25 cellular contexts compared by ENCODE assay signal in genomic region chr11:117066959-117067358, GRCh38.
"Had no signal": no experiment of that assay in that cellular context is flagged by ENCODE, and none has a peak within 500 bp of the region (broad histone marks: within the 10 kb centered on the region; RNA-seq: fewer than 3 reads in every experiment).

No MANE protein-coding gene starts in this region.

- H3K9me3 Mint-ChIP-seq: activated naive CD4-positive, alpha-beta T cell treated with anti-CD3 and anti-CD28 coated beads for 36 hours; activated T-cell treated with anti-CD3 and anti-CD28 coated beads, Interleukin-2, amount 50 U/mL, for 4 hours; neural progenitor cell; stimulated activated memory B cell treated with anti-CD40 and anti-IgM and Interleukin-4, amounts not matched to agents 10 μg/mL and 1 μg/mL and 100 μg/mL, for 72 hours; T-helper 2 cell treated with Interferon-gamma antibody and Interleukin-4, amounts not matched to agents 5 μg/mL and 100 μg/mL, for 36 hours; type B pancreatic cell had no signal

- DNase-seq: activated CD4-positive, alpha-beta T cell treated with anti-CD3 and anti-CD28 coated beads for 1 hour; activated naive CD4-positive, alpha-beta T cell treated with anti-CD3 and anti-CD28 coated beads for 36 hours; activated T-cell treated with anti-CD3 and anti-CD28 coated beads, Interleukin-2, amount 50 U/mL, for 4 hours; brain microvascular endothelial cell; central memory CD4-positive, alpha-beta T cell; heart left ventricle; islet precursor cell; lower lobe of right lung; naive thymus-derived CD4-positive, alpha-beta T cell; retina; sigmoid colon; stimulated activated CD4-positive, alpha-beta T cell treated with anti-CD3 and anti-CD28 coated beads, Interleukin-15, amount 100 ng/mL, for 24 hours; stomach; testis had no signal

- ATAC-seq: heart left ventricle; lower lobe of right lung; naive thymus-derived CD4-positive, alpha-beta T cell; stimulated activated memory B cell treated with anti-CD40 and anti-IgM and Interleukin-4, amounts not matched to agents 10 μg/mL and 1 μg/mL and 100 μg/mL, for 72 hours had no signal

- H3K36me3 ChIP-seq: ascending aorta, brain microvascular endothelial cell, heart left ventricle, lower lobe of right lung, neural progenitor cell, sigmoid colon, stomach, vagina had no signal

- H3K4me1 ChIP-seq: neural progenitor cell had no signal

- H3K4me3 Mint-ChIP-seq: activated naive CD4-positive, alpha-beta T cell treated with anti-CD3 and anti-CD28 coated beads for 36 hours; activated T-cell treated with anti-CD3 and anti-CD28 coated beads, Interleukin-2, amount 50 U/mL, for 4 hours; naive thymus-derived CD4-positive, alpha-beta T cell; neural progenitor cell; stimulated activated memory B cell treated with anti-CD40 and anti-IgM and Interleukin-4, amounts not matched to agents 10 μg/mL and 1 μg/mL and 100 μg/mL, for 72 hours; T-helper 2 cell treated with Interferon-gamma antibody and Interleukin-4, amounts not matched to agents 5 μg/mL and 100 μg/mL, for 36 hours; type B pancreatic cell had no signal

- H3K36me3 Mint-ChIP-seq: type B pancreatic cell had no signal

- H3K4me2 ChIP-seq: neural progenitor cell, smooth muscle cell had no signal

- H3K27ac ChIP-seq: ascending aorta, brain microvascular endothelial cell, coronary artery, epithelial cell of prostate, heart left ventricle, lower lobe of right lung, neural progenitor cell, sigmoid colon, stomach, testis, vagina, VCaP had no signal

- H3K4me3 ChIP-seq: ascending aorta, coronary artery, heart left ventricle, lower lobe of right lung, neural progenitor cell, sigmoid colon, smooth muscle cell, stomach, testis, vagina had no signal

- H3K27me3 ChIP-seq: ascending aorta, brain microvascular endothelial cell, heart left ventricle, neural progenitor cell, sigmoid colon, stomach, testis, vagina had no signal

- H3K27ac Mint-ChIP-seq: activated naive CD4-positive, alpha-beta T cell treated with anti-CD3 and anti-CD28 coated beads for 36 hours; neural progenitor cell; progenitor cell of endocrine pancreas; stimulated activated memory B cell treated with anti-CD40 and anti-IgM and Interleukin-4, amounts not matched to agents 10 μg/mL and 1 μg/mL and 100 μg/mL, for 72 hours; T-helper 2 cell treated with Interferon-gamma antibody and Interleukin-4, amounts not matched to agents 5 μg/mL and 100 μg/mL, for 36 hours had no signal

- H3K27me3 Mint-ChIP-seq: naive thymus-derived CD4-positive, alpha-beta T cell; progenitor cell of endocrine pancreas; stimulated activated memory B cell treated with anti-CD40 and anti-IgM and Interleukin-4, amounts not matched to agents 10 μg/mL and 1 μg/mL and 100 μg/mL, for 72 hours; type B pancreatic cell had no signal

- H3K9me3 ChIP-seq: ascending aorta, heart left ventricle, lower lobe of right lung, sigmoid colon, stomach, testis, vagina had no signal

- H2AFZ ChIP-seq: neural progenitor cell had no signal
